In genomic region chr3:23096041-23096440, GRCh38 we compare ENCODE assay signal across 1 cellular context.
TF ChIP-seq lines count a peak whose summit lies in the region.

No MANE protein-coding gene starts in this region.

TF ChIP-seq in H1, 55 proteins besides CTCF, POLR2A, EP300 and RAD21 (continued from another document):
- peak; percentile 90 for TF ChIP-seq TEAD4 (IDR thresholded peaks at IDR 0.05; ENCODE audit: low read depth, low read length)
- no peak for TF ChIP-seq ATF2 (IDR thresholded peaks at IDR 0.05; ENCODE audit: low read length)
- no peak for TF ChIP-seq EGR1 (IDR thresholded peaks at IDR 0.05; ENCODE audit: borderline replicate concordance, low read depth, low read length)
- TF ChIP-seq PHF8 (conservative IDR thresholded peaks at IDR 0.05; ENCODE audit: low read depth, low read length): no peak
- TF ChIP-seq JUND (IDR thresholded peaks at IDR 0.05; ENCODE audit: low read length): no peak
- peak; percentile 97 for TF ChIP-seq CEBPB (IDR thresholded peaks at IDR 0.05; ENCODE audit: low read depth, low read length)
- TF ChIP-seq GABPA (IDR thresholded peaks at IDR 0.05; ENCODE audit: borderline replicate concordance, insufficient read depth, low read length): no peak
- no peak for TF ChIP-seq HDAC6 (IDR thresholded peaks at IDR 0.05; ENCODE audit: low read depth, low read length)
- no peak for TF ChIP-seq SAP30 (IDR thresholded peaks at IDR 0.05; ENCODE audit: insufficient read depth, insufficient replicate concordance, low read length)
- no peak for TF ChIP-seq FOSL1 (IDR thresholded peaks at IDR 0.05; ENCODE audit: insufficient read depth, low read depth, low read length)
- no peak for TF ChIP-seq TBP (IDR thresholded peaks at IDR 0.05; ENCODE audit: low read depth, low read length)
- no peak for TF ChIP-seq RFX5 (IDR thresholded peaks at IDR 0.05; ENCODE audit: borderline replicate concordance, low read depth, low read length)
- no peak for TF ChIP-seq ZNF274 (IDR thresholded peaks at IDR 0.05; ENCODE audit: borderline replicate concordance, extremely low read depth, low read length)
